Comparison of ENCODE assay signal across 20 cellular contexts in the genomic region with DNA sequence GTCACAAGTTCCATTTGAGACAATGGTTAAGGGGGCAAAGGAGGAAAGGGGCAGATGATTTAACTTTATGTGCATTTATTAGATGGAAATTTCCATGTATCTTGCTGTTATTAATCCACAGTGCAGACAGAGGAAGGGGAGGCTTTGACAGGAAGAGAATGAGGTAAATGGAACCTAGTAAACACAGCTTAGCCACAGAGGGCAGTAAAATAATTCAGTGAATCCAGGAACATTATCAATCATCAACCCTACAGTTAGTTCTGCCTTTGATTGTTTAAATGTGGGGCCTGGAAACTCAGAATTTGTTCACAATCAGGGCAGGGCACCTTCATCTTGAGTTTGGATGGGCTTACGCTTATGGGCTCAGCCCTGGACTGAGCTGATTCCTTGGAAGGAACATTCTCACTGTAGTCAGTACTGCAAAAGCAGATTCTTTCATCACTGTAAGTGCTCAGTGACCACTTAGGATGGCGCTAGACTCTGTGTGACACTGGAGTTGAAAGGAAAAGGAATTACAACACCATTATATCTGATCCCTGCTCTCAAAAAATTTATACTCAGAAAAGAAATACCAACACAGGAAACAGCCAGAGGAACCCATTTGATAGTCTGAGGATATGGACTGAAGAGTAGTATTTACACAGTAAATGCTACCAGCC.
"Had no signal": no experiment of that assay in that cellular context is flagged by ENCODE, and none has a peak within 500 bp of the region (broad histone marks: within the 10 kb centered on the region; RNA-seq: fewer than 3 reads in every experiment).

No MANE protein-coding gene starts in this region.

- H3K4me3 Mint-ChIP-seq: activated CD4-positive, alpha-beta memory T cell treated with anti-CD3 and anti-CD28 coated beads, Interleukin-2, amount 10 ng/mL, durations not matched to agents 7 days and 5 days; activated CD4-positive, alpha-beta T cell treated with anti-CD3 and anti-CD28 coated beads for 36 hours; central memory CD8-positive, alpha-beta T cell; stimulated activated naive B cell treated with anti-CD40 and anti-IgM and Interleukin-4, amounts not matched to agents 10 μg/mL and 1 μg/mL and 100 μg/mL, for 72 hours; WTC11 had no signal

- H3K36me3 ChIP-seq: ascending aorta, gastrocnemius medialis, right lobe of liver, SJCRH30, thoracic aorta, upper lobe of right lung had no signal

- H3K4me3 ChIP-seq: ascending aorta, gastrocnemius medialis, lung, right lobe of liver, SJCRH30, thoracic aorta, upper lobe of right lung had no signal

- ATAC-seq: activated CD4-positive, alpha-beta T cell treated with anti-CD3 and anti-CD28 coated beads for 36 hours; gastrocnemius medialis; left lobe of liver; right lobe of liver; stimulated activated naive B cell treated with anti-CD40 and anti-IgM and Interleukin-4, amounts not matched to agents 10 μg/mL and 1 μg/mL and 100 μg/mL, for 72 hours; upper lobe of right lung; WTC11 had no signal

- H3K27ac ChIP-seq: ascending aorta, gastrocnemius medialis, right lobe of liver, SJCRH30, thoracic aorta, upper lobe of right lung had no signal

- H3K9me3 ChIP-seq: ascending aorta, gastrocnemius medialis, right lobe of liver, SJCRH30, thoracic aorta, upper lobe of right lung had no signal

- H3K4me1 ChIP-seq: gastrocnemius medialis, right lobe of liver had no signal

- H3K36me3 Mint-ChIP-seq: stimulated activated naive B cell treated with anti-CD40 and anti-IgM and Interleukin-4, amounts not matched to agents 10 μg/mL and 1 μg/mL and 100 μg/mL, for 72 hours had no signal

- H3K27me3 ChIP-seq: ascending aorta, gastrocnemius medialis, right lobe of liver, SJCRH30, upper lobe of right lung had no signal

- H3K27ac Mint-ChIP-seq: activated CD4-positive, alpha-beta memory T cell treated with anti-CD3 and anti-CD28 coated beads, Interleukin-2, amount 10 ng/mL, durations not matched to agents 7 days and 5 days; activated CD4-positive, alpha-beta T cell treated with anti-CD3 and anti-CD28 coated beads for 36 hours; stimulated activated naive B cell treated with anti-CD40 and anti-IgM and Interleukin-4, amounts not matched to agents 10 μg/mL and 1 μg/mL and 100 μg/mL, for 72 hours; WTC11 had no signal

- H3K27me3 Mint-ChIP-seq: activated CD4-positive, alpha-beta memory T cell treated with anti-CD3 and anti-CD28 coated beads, Interleukin-2, amount 10 ng/mL, durations not matched to agents 7 days and 5 days; activated CD4-positive, alpha-beta T cell treated with anti-CD3 and anti-CD28 coated beads for 36 hours; central memory CD8-positive, alpha-beta T cell had no signal

- DNase-seq: activated CD4-positive, alpha-beta memory T cell treated with anti-CD3 and anti-CD28 coated beads, Interleukin-2, amount 10 ng/mL, durations not matched to agents 7 days and 5 days; activated CD4-positive, alpha-beta T cell treated with anti-CD3 and anti-CD28 coated beads for 36 hours; activated CD8-positive, alpha-beta memory T cell treated with anti-CD3 and anti-CD28 coated beads, Interleukin-2, amount 50 U/mL, for 48 hours; activated naive CD4-positive, alpha-beta T cell; cortex of kidney; gastrocnemius medialis; head of caudate nucleus; midbrain; right lobe of liver; SJCRH30; stimulated activated CD4-positive, alpha-beta T cell treated with anti-CD3 and anti-CD28 coated beads, Interleukin-15, amount 100 ng/mL, for 24 hours; stimulated activated CD4-positive, alpha-beta T cell treated with anti-CD3 and anti-CD28 coated beads, Interleukin-4, amount 100 ng/mL, for 1 hour; stimulated activated naive B cell treated with anti-CD40 and anti-IgM and Interleukin-4, amounts not matched to agents 10 μg/mL and 1 μg/mL and 100 μg/mL, for 72 hours; upper lobe of right lung had no signal

- H3K9me3 Mint-ChIP-seq: central memory CD8-positive, alpha-beta T cell; stimulated activated naive B cell treated with anti-CD40 and anti-IgM and Interleukin-4, amounts not matched to agents 10 μg/mL and 1 μg/mL and 100 μg/mL, for 72 hours had no signal
